ENCODE assay signal across 9 cellular contexts in genomic region chr20:48523191-48523757, GRCh38.
DNase-seq lines count a peak whose midpoint lies in the region; ATAC-seq and TF ChIP-seq lines count a peak whose summit lies in the region.
"Had no signal": no experiment of that assay in that cellular context is flagged by ENCODE, and none has a peak within 500 bp of the region (broad histone marks: within the 10 kb centered on the region; RNA-seq: fewer than 3 reads in every experiment).

No MANE protein-coding gene starts in this region.

- H3K4me3 ChIP-seq in astrocyte of the cerebellum (ENCODE audit: low read depth, low read length): no peak overlapping the region

- DNase-seq in Daoy (ENCODE audit: low read depth) (peak; percentile 36), HuH-7.5 (ENCODE audit: low spot score) (peak; percentile 89), astrocyte of the cerebellum (ENCODE audit: low read depth) (peak; percentile 59), left colon (no peak), NCI-H187 treated with DMSO at 0.1 percent for 48 hours (lab: John Stamatoyannopoulos, UW) (no peak), inferior parietal cortex (ENCODE audit: extremely low spot score) (no peak)
- DNase-seq: NCI-H526 treated with DMSO at 0.1 percent for 48 hours had no signal

- intact Hi-C loops in left colon (cut with DNase I, micrococcal nuclease): no loop called here

- ATAC-seq in left colon (peak; percentile 66), HG03342 (IDR thresholded peaks at IDR 0.05; ENCODE audit: unreplicated experiment) (no peak), GM19023 (IDR thresholded peaks at IDR 0.05; ENCODE audit: unreplicated experiment) (no peak)

- no peak for TF ChIP-seq CTCF in astrocyte of the cerebellum (IDR thresholded peaks at IDR 0.05; ENCODE audit: low read depth, low read length, missing control alignments)

- in situ Hi-C loops in astrocyte of the cerebellum (cut with HindIII; ENCODE audit: low sequenced_read_pairs): no loop called here

Comparison
In these comparisons a context has a peak if more than half of its experiments do, and no peak if none do; other contexts are left out.
1. DNase-seq: peak in Daoy (single experiment), HuH-7.5 (single experiment) and astrocyte of the cerebellum (single experiment); none in left colon (0 of 2), NCI-H187 treated with DMSO at 0.1 percent for 48 hours (single experiment) and inferior parietal cortex (single experiment).